Comparison of ENCODE assay signal across 34 cellular contexts in the genomic region with DNA sequence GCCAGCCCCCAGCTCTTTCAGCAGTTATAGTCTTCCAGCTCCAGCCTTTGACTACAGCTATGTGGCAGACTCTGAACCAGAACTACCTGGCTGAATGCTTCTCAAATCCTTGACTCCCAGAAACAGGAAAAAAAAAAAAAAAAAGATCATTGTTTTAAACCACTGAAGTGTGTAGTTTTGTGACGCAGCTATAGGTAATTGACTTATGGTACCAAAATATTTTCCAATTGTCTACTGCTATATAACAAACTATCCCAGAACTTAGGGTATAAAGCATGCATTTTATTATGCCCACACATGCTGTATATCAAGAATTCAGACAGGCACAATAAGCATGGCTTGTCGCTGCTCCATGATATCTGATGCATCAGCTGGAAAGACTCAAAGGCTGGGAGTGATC.
"Had no signal": no experiment of that assay in that cellular context is flagged by ENCODE, and none has a peak within 500 bp of the region (broad histone marks: within the 10 kb centered on the region; RNA-seq: fewer than 3 reads in every experiment).

No MANE protein-coding gene starts in this region.

- ATAC-seq: activated CD8-positive, alpha-beta T cell treated with anti-CD3 and anti-CD28 coated beads for 36 hours; activated naive CD8-positive, alpha-beta T cell treated with anti-CD3 and anti-CD28 coated beads, Interleukin-2, amount 50 U/mL, for 24 hours had no signal

- H3K4me3 Mint-ChIP-seq: activated B cell treated with CpG ODN at 0.5 μM for 24 hours; activated CD4-positive, alpha-beta memory T cell treated with anti-CD3 and anti-CD28 coated beads for 36 hours; activated CD4-positive, alpha-beta T cell treated with anti-CD3 and anti-CD28 coated beads, Interleukin-2, amount 10 ng/mL, durations not matched to agents 24 days and 14 days; activated CD8-positive, alpha-beta T cell treated with anti-CD3 and anti-CD28 coated beads for 36 hours; activated naive CD4-positive, alpha-beta T cell treated with anti-CD3 and anti-CD28 coated beads, Interleukin-2, amount 10 ng/mL, durations not matched to agents 7 days and 5 days; activated naive CD4-positive, alpha-beta T cell treated with anti-CD3 and anti-CD28 coated beads, Interleukin-2, amount 50 U/mL, for 24 hours; activated naive CD8-positive, alpha-beta T cell; activated naive CD8-positive, alpha-beta T cell treated with anti-CD3 and anti-CD28 coated beads, Interleukin-2, amount 10 ng/mL, durations not matched to agents 7 days and 5 days; activated naive CD8-positive, alpha-beta T cell treated with anti-CD3 and anti-CD28 coated beads, Interleukin-2, amount 50 U/mL, for 24 hours; activated T-cell treated with anti-CD3 and anti-CD28 coated beads, Interleukin-2, amount 50 U/mL, for 24 hours; brain; central memory CD8-positive, alpha-beta T cell; T-helper 1 cell treated with Interleukin-12 subunit alpha and Interleukin-12 subunit beta and Interleukin-4 antibody, amounts not matched to agents 30 μg/mL and 1 μg/mL, for 36 hours; T-helper 2 cell treated with Interferon-gamma antibody and Interleukin-4, amounts not matched to agents 5 μg/mL and 100 μg/mL, for 36 hours had no signal

- H3K36me3 ChIP-seq: ascending aorta, cardiac muscle cell had no signal

- H3K4me1 ChIP-seq: ascending aorta had no signal

- H3K9me3 Mint-ChIP-seq: activated CD4-positive, alpha-beta memory T cell treated with anti-CD3 and anti-CD28 coated beads for 36 hours; activated CD4-positive, alpha-beta T cell treated with anti-CD3 and anti-CD28 coated beads, Interleukin-2, amount 10 ng/mL, durations not matched to agents 24 days and 14 days; activated CD8-positive, alpha-beta T cell treated with anti-CD3 and anti-CD28 coated beads for 36 hours; activated naive CD4-positive, alpha-beta T cell treated with anti-CD3 and anti-CD28 coated beads, Interleukin-2, amount 10 ng/mL, durations not matched to agents 7 days and 5 days; activated naive CD4-positive, alpha-beta T cell treated with anti-CD3 and anti-CD28 coated beads, Interleukin-2, amount 50 U/mL, for 24 hours; activated T-cell treated with anti-CD3 and anti-CD28 coated beads, Interleukin-2, amount 50 U/mL, for 24 hours; activated T-helper 2 cell treated with anti-CD3 and anti-CD28 coated beads, Interferon-gamma antibody, Interleukin-2, Interleukin-4, amounts not matched to agents 10 μg/mL and 5 μg/mL and 100 μg/mL, durations not matched to agents 14 hours and 24 hours and 36 hours; central memory CD8-positive, alpha-beta T cell; T-helper 1 cell treated with Interleukin-12 subunit alpha and Interleukin-12 subunit beta and Interleukin-4 antibody, amounts not matched to agents 30 μg/mL and 1 μg/mL, for 36 hours; T-helper 2 cell treated with Interferon-gamma antibody and Interleukin-4, amounts not matched to agents 5 μg/mL and 100 μg/mL, for 36 hours had no signal

- H3K9me3 ChIP-seq: ascending aorta had no signal

- DNase-seq: activated B cell treated with CpG ODN at 0.5 μM for 24 hours; activated CD4-positive, alpha-beta memory T cell treated with anti-CD3 and anti-CD28 coated beads for 36 hours; activated CD4-positive, alpha-beta T cell treated with anti-CD3 and anti-CD28 coated beads for 4 hours; activated CD4-positive, alpha-beta T cell treated with anti-CD3 and anti-CD28 coated beads, Interleukin-2, amount 10 ng/mL, durations not matched to agents 24 days and 14 days; activated CD4-positive, alpha-beta T cell treated with anti-CD3 and anti-CD28 coated beads, Interleukin-2, amount 50 U/mL, for 1 hour; activated CD4-positive, alpha-beta T cell treated with anti-CD3 and anti-CD28 coated beads, Interleukin-2, amount 50 U/mL, for 4 hours; activated CD4-positive, CD25-positive, alpha-beta regulatory T cell treated with anti-CD3 and anti-CD28 coated beads, Interleukin-2, amount 50 U/mL, for 72 hours; activated CD8-positive, alpha-beta memory T cell treated with anti-CD3 and anti-CD28 coated beads, Interleukin-2, amount 50 U/mL, for 48 hours; activated CD8-positive, alpha-beta T cell treated with anti-CD3 and anti-CD28 coated beads for 36 hours; activated effector memory CD4-positive, alpha-beta T cell treated with Interleukin-2 at 50 U/mL for 16 hours; activated gamma-delta T cell; activated naive CD4-positive, alpha-beta T cell treated with anti-CD3 and anti-CD28 coated beads, Interleukin-2, amount 10 ng/mL, durations not matched to agents 7 days and 5 days; activated naive CD4-positive, alpha-beta T cell treated with Interleukin-2 at 50 U/mL for 16 hours; activated naive CD8-positive, alpha-beta T cell treated with anti-CD3 and anti-CD28 coated beads, Interleukin-2, amount 10 ng/mL, durations not matched to agents 7 days and 5 days; activated naive CD8-positive, alpha-beta T cell treated with anti-CD3 and anti-CD28 coated beads, Interleukin-2, amount 50 U/mL, for 24 hours; activated T-cell treated with anti-CD3 and anti-CD28 coated beads, Interleukin-2, amount 50 U/mL, for 24 hours; activated T-cell treated with anti-CD3 and anti-CD28 coated beads, Interleukin-2, amount 50 U/mL, for 48 hours; amygdala; anterior cingulate cortex; caudate nucleus; cerebellar nuclear complex; T-helper 1 cell; T-helper 2 cell; T-helper 9 cell had no signal

- H3K27me3 Mint-ChIP-seq: activated B cell treated with CpG ODN at 0.5 μM for 24 hours, brain had no signal

- H3K4me1 Mint-ChIP-seq: activated CD4-positive, alpha-beta T cell treated with anti-CD3 and anti-CD28 coated beads, Interleukin-2, amount 10 ng/mL, durations not matched to agents 24 days and 14 days; activated naive CD4-positive, alpha-beta T cell treated with anti-CD3 and anti-CD28 coated beads, Interleukin-2, amount 10 ng/mL, durations not matched to agents 7 days and 5 days; activated naive CD4-positive, alpha-beta T cell treated with anti-CD3 and anti-CD28 coated beads, Interleukin-2, amount 50 U/mL, for 24 hours; activated naive CD8-positive, alpha-beta T cell treated with anti-CD3 and anti-CD28 coated beads, Interleukin-2, amount 10 ng/mL, durations not matched to agents 7 days and 5 days; central memory CD8-positive, alpha-beta T cell had no signal

- H3K27ac Mint-ChIP-seq: activated B cell treated with CpG ODN at 0.5 μM for 24 hours; activated CD4-positive, alpha-beta memory T cell treated with anti-CD3 and anti-CD28 coated beads for 36 hours; activated CD4-positive, alpha-beta T cell treated with anti-CD3 and anti-CD28 coated beads, Interleukin-2, amount 10 ng/mL, durations not matched to agents 24 days and 14 days; activated CD8-positive, alpha-beta T cell treated with anti-CD3 and anti-CD28 coated beads for 36 hours; activated naive CD4-positive, alpha-beta T cell treated with anti-CD3 and anti-CD28 coated beads, Interleukin-2, amount 10 ng/mL, durations not matched to agents 7 days and 5 days; activated naive CD4-positive, alpha-beta T cell treated with anti-CD3 and anti-CD28 coated beads, Interleukin-2, amount 50 U/mL, for 24 hours; activated naive CD8-positive, alpha-beta T cell; activated naive CD8-positive, alpha-beta T cell treated with anti-CD3 and anti-CD28 coated beads, Interleukin-2, amount 10 ng/mL, durations not matched to agents 7 days and 5 days; activated naive CD8-positive, alpha-beta T cell treated with anti-CD3 and anti-CD28 coated beads, Interleukin-2, amount 50 U/mL, for 24 hours; activated T-cell treated with anti-CD3 and anti-CD28 coated beads, Interleukin-2, amount 50 U/mL, for 24 hours; activated T-helper 2 cell treated with anti-CD3 and anti-CD28 coated beads, Interferon-gamma antibody, Interleukin-2, Interleukin-4, amounts not matched to agents 10 μg/mL and 5 μg/mL and 100 μg/mL, durations not matched to agents 14 hours and 24 hours and 36 hours; brain; T-helper 1 cell treated with Interleukin-12 subunit alpha and Interleukin-12 subunit beta and Interleukin-4 antibody, amounts not matched to agents 30 μg/mL and 1 μg/mL, for 36 hours; T-helper 2 cell treated with Interferon-gamma antibody and Interleukin-4, amounts not matched to agents 5 μg/mL and 100 μg/mL, for 36 hours had no signal

- H3K4me3 ChIP-seq: ascending aorta, cardiac muscle cell had no signal

- H3K27ac ChIP-seq: ascending aorta, cardiac muscle cell, VCaP had no signal

- H3K36me3 Mint-ChIP-seq: activated CD4-positive, alpha-beta memory T cell treated with anti-CD3 and anti-CD28 coated beads for 36 hours; activated naive CD4-positive, alpha-beta T cell treated with anti-CD3 and anti-CD28 coated beads, Interleukin-2, amount 10 ng/mL, durations not matched to agents 7 days and 5 days; activated naive CD4-positive, alpha-beta T cell treated with anti-CD3 and anti-CD28 coated beads, Interleukin-2, amount 50 U/mL, for 24 hours; activated naive CD8-positive, alpha-beta T cell; activated naive CD8-positive, alpha-beta T cell treated with anti-CD3 and anti-CD28 coated beads, Interleukin-2, amount 10 ng/mL, durations not matched to agents 7 days and 5 days; brain had no signal

- H3K27me3 ChIP-seq: ascending aorta, cardiac muscle cell had no signal
